16 cellular contexts compared by ENCODE assay signal in the genomic region with DNA sequence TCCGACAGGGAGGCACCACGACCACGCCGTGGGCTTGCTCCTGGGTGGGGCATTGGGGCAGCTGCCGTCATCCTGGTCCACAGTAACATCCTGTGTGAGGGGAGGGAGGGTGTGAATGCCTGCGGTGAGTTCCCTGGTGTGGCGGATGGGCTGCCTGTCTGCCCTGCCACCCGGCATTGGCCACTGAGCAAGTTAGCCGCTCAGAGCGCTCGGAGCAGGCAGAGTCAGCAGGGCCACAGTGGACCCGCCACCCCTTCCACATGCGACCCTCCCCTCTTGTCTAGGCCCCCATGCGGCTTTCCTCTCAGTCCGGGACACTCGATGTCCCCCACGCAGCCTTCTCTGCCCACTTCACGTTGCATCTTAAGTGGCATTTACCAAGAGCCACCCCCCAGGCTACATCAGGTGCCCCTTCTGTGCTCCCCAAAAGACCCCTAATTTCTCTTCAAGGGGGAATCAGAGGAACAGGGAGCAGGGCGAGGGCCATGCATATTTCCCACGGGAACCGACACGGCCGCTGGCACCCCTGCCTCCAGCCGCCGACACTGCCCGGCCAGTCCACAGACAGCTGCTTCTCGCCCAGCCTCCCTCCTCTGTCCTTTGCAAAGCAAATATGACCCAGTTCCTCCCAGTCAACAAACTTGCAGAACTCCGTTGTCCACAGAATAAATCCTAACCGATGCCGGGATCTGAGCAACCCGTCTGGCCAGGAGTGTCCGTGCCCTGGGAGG.
DNase-seq lines count a peak whose midpoint lies in the region; ATAC-seq and TF ChIP-seq lines count a peak whose summit lies in the region.
"Had no signal": no experiment of that assay in that cellular context is flagged by ENCODE, and none has a peak within 500 bp of the region (broad histone marks: within the 10 kb centered on the region; RNA-seq: fewer than 3 reads in every experiment).

No MANE protein-coding gene starts in this region.

- no peak overlapping the region for H3K4me3 Mint-ChIP-seq in activated CD8-positive, alpha-beta memory T cell treated with anti-CD3 and anti-CD28 coated beads, Interleukin-2, amount 10 ng/mL, durations not matched to agents 7 days and 5 days
- peak overlapping the region; percentile 8 to 61 for H3K4me3 Mint-ChIP-seq in effector memory CD8-positive, alpha-beta T cell
- peak overlapping the region; percentile 35 for H3K4me3 Mint-ChIP-seq in natural killer cell treated with Interleukin-12 subunit alpha and Interleukin-12 subunit beta and Interleukin-15 and Interleukin-18, amount 100 ng/mL, for 72 hours
- H3K4me3 Mint-ChIP-seq in type B pancreatic cell: no peak overlapping the region
- H3K4me3 Mint-ChIP-seq in activated CD4-positive, alpha-beta T cell treated with anti-CD3 and anti-CD28 coated beads, Interleukin-2, amount 10 ng/mL, durations not matched to agents 7 days and 5 days: no peak overlapping the region
- H3K4me3 Mint-ChIP-seq in activated T-cell treated with anti-CD3 and anti-CD28 coated beads, Interleukin-2, amount 50 U/mL, for 4 hours: no peak overlapping the region

- DNase-seq in activated CD8-positive, alpha-beta memory T cell treated with anti-CD3 and anti-CD28 coated beads for 24 hours: peak; percentile 30
- DNase-seq in activated CD8-positive, alpha-beta memory T cell treated with anti-CD3 and anti-CD28 coated beads, Interleukin-2, amount 10 ng/mL, durations not matched to agents 7 days and 5 days: no peak
- DNase-seq in effector memory CD8-positive, alpha-beta T cell: no peak
- no peak for DNase-seq in natural killer cell treated with Interleukin-12 subunit alpha and Interleukin-12 subunit beta and Interleukin-15 and Interleukin-18, amount 100 ng/mL, for 72 hours (ENCODE audit: low spot score)
- DNase-seq in type B pancreatic cell (ENCODE audit: extremely low spot score, unreplicated experiment) (peak; percentile 51), T-helper 2 cell (no peak)
- no peak for DNase-seq in activated CD4-positive, alpha-beta T cell treated with anti-CD3 and anti-CD28 coated beads, Interleukin-2, amount 10 ng/mL, durations not matched to agents 7 days and 5 days
- DNase-seq in activated T-cell treated with anti-CD3 and anti-CD28 coated beads, Interleukin-2, amount 50 U/mL, for 4 hours: no peak
- DNase-seq: BE2C; CD8-positive, alpha-beta memory T cell; DMS79; KBM-7; NCI-H1436 treated with DMSO at 0.1 percent for 48 hours; NCI-H2081; NCI-H524 had no signal

- ATAC-seq in activated CD8-positive, alpha-beta memory T cell treated with anti-CD3 and anti-CD28 coated beads, Interleukin-2, amount 10 ng/mL, durations not matched to agents 7 days and 5 days: no peak
- no peak for ATAC-seq in effector memory CD8-positive, alpha-beta T cell (replicated peaks)
- peak in 1 of 2 donors; percentile 41 for ATAC-seq in natural killer cell treated with Interleukin-12 subunit alpha and Interleukin-12 subunit beta and Interleukin-15 and Interleukin-18, amount 100 ng/mL, for 72 hours
- ATAC-seq in activated T-cell treated with anti-CD3 and anti-CD28 coated beads, Interleukin-2, amount 50 U/mL, for 4 hours: no peak
- ATAC-seq: Panc1 had no signal

- peaks cover 5% of the 10 kb centered on the region for H3K27me3 Mint-ChIP-seq in activated CD8-positive, alpha-beta memory T cell treated with anti-CD3 and anti-CD28 coated beads, Interleukin-2, amount 10 ng/mL, durations not matched to agents 7 days and 5 days
- H3K27me3 Mint-ChIP-seq in effector memory CD8-positive, alpha-beta T cell: peaks cover 15 to 38% of the 10 kb centered on the region in 2 donors
- H3K27me3 Mint-ChIP-seq in natural killer cell treated with Interleukin-12 subunit alpha and Interleukin-12 subunit beta and Interleukin-15 and Interleukin-18, amount 100 ng/mL, for 72 hours: peaks cover 33 to 41% of the 10 kb centered on the region in 2 donors
- H3K27me3 Mint-ChIP-seq in type B pancreatic cell: peaks cover 44% of the 10 kb centered on the region
- H3K27me3 Mint-ChIP-seq in activated CD4-positive, alpha-beta T cell treated with anti-CD3 and anti-CD28 coated beads, Interleukin-2, amount 10 ng/mL, durations not matched to agents 7 days and 5 days: peaks cover 4% of the 10 kb centered on the region
- peaks cover 8% of the 10 kb centered on the region for H3K27me3 Mint-ChIP-seq in activated T-cell treated with anti-CD3 and anti-CD28 coated beads, Interleukin-2, amount 50 U/mL, for 4 hours (ENCODE audit: low read depth)

- TF ChIP-seq CTCF in type B pancreatic cell (conservative IDR thresholded peaks at IDR 0.05): no peak

- H3K27ac Mint-ChIP-seq in activated CD8-positive, alpha-beta memory T cell treated with anti-CD3 and anti-CD28 coated beads, Interleukin-2, amount 10 ng/mL, durations not matched to agents 7 days and 5 days: no peak overlapping the region
- H3K27ac Mint-ChIP-seq in effector memory CD8-positive, alpha-beta T cell: no peak overlapping the region
- no peak overlapping the region for H3K27ac Mint-ChIP-seq in natural killer cell treated with Interleukin-12 subunit alpha and Interleukin-12 subunit beta and Interleukin-15 and Interleukin-18, amount 100 ng/mL, for 72 hours
- H3K27ac Mint-ChIP-seq in type B pancreatic cell: no peak overlapping the region
- no peak overlapping the region for H3K27ac Mint-ChIP-seq in activated CD4-positive, alpha-beta T cell treated with anti-CD3 and anti-CD28 coated beads, Interleukin-2, amount 10 ng/mL, durations not matched to agents 7 days and 5 days

- H3K36me3 Mint-ChIP-seq in activated CD8-positive, alpha-beta memory T cell treated with anti-CD3 and anti-CD28 coated beads, Interleukin-2, amount 10 ng/mL, durations not matched to agents 7 days and 5 days: no peaks in the 10 kb centered on the region
- H3K36me3 Mint-ChIP-seq in effector memory CD8-positive, alpha-beta T cell (ENCODE audit: insufficient read depth): peaks cover 3% of the 10 kb centered on the region
- no peaks in the 10 kb centered on the region for H3K36me3 Mint-ChIP-seq in natural killer cell treated with Interleukin-12 subunit alpha and Interleukin-12 subunit beta and Interleukin-15 and Interleukin-18, amount 100 ng/mL, for 72 hours
- no peaks in the 10 kb centered on the region for H3K36me3 Mint-ChIP-seq in type B pancreatic cell
- H3K36me3 Mint-ChIP-seq in activated CD4-positive, alpha-beta T cell treated with anti-CD3 and anti-CD28 coated beads, Interleukin-2, amount 10 ng/mL, durations not matched to agents 7 days and 5 days (ENCODE audit: low read depth): no peaks in the 10 kb centered on the region
- H3K36me3 Mint-ChIP-seq in activated T-cell treated with anti-CD3 and anti-CD28 coated beads, Interleukin-2, amount 50 U/mL, for 4 hours (ENCODE audit: insufficient read depth): no peaks in the 10 kb centered on the region
- H3K36me3 Mint-ChIP-seq: CD8-positive, alpha-beta memory T cell had no signal

- CTCF ChIA-PET in activated CD8-positive, alpha-beta memory T cell treated with anti-CD3 and anti-CD28 coated beads, Interleukin-2, amount 10 ng/mL, durations not matched to agents 7 days and 5 days (lab: Charles Lee): no interaction called here
- CTCF ChIA-PET in activated CD4-positive, alpha-beta T cell treated with anti-CD3 and anti-CD28 coated beads, Interleukin-2, amount 10 ng/mL, durations not matched to agents 7 days and 5 days (lab: Charles Lee): no interaction called here

- no peaks in the 10 kb centered on the region for H3K9me3 Mint-ChIP-seq in activated CD8-positive, alpha-beta memory T cell treated with anti-CD3 and anti-CD28 coated beads, Interleukin-2, amount 10 ng/mL, durations not matched to agents 7 days and 5 days (ENCODE audit: low read depth)
- no peaks in the 10 kb centered on the region for H3K9me3 Mint-ChIP-seq in effector memory CD8-positive, alpha-beta T cell
- no peaks in the 10 kb centered on the region for H3K9me3 Mint-ChIP-seq in natural killer cell treated with Interleukin-12 subunit alpha and Interleukin-12 subunit beta and Interleukin-15 and Interleukin-18, amount 100 ng/mL, for 72 hours
- no peaks in the 10 kb centered on the region for H3K9me3 Mint-ChIP-seq in type B pancreatic cell
- H3K9me3 Mint-ChIP-seq in activated CD4-positive, alpha-beta T cell treated with anti-CD3 and anti-CD28 coated beads, Interleukin-2, amount 10 ng/mL, durations not matched to agents 7 days and 5 days: no peaks in the 10 kb centered on the region
- H3K9me3 Mint-ChIP-seq in activated T-cell treated with anti-CD3 and anti-CD28 coated beads, Interleukin-2, amount 50 U/mL, for 4 hours: no peaks in the 10 kb centered on the region
- H3K9me3 Mint-ChIP-seq: CD8-positive, alpha-beta memory T cell had no signal

- POLR2A ChIA-PET in activated CD4-positive, alpha-beta T cell treated with anti-CD3 and anti-CD28 coated beads, Interleukin-2, amount 10 ng/mL, durations not matched to agents 7 days and 5 days (lab: Charles Lee): no interaction called here

- H3K4me1 Mint-ChIP-seq in activated CD8-positive, alpha-beta memory T cell treated with anti-CD3 and anti-CD28 coated beads, Interleukin-2, amount 10 ng/mL, durations not matched to agents 7 days and 5 days: peaks cover 7% of the 10 kb centered on the region
- peaks cover 29 to 54% of the 10 kb centered on the region in 2 donors for H3K4me1 Mint-ChIP-seq in effector memory CD8-positive, alpha-beta T cell (ENCODE audit: low read depth in 2 of 2)
- H3K4me1 Mint-ChIP-seq in natural killer cell treated with Interleukin-12 subunit alpha and Interleukin-12 subunit beta and Interleukin-15 and Interleukin-18, amount 100 ng/mL, for 72 hours (ENCODE audit: low read depth in 2 of 2): peaks cover 42 to 51% of the 10 kb centered on the region in 2 donors
- peaks cover 11% of the 10 kb centered on the region for H3K4me1 Mint-ChIP-seq in type B pancreatic cell (ENCODE audit: unreplicated experiment)
- peaks cover 11% of the 10 kb centered on the region for H3K4me1 Mint-ChIP-seq in activated CD4-positive, alpha-beta T cell treated with anti-CD3 and anti-CD28 coated beads, Interleukin-2, amount 10 ng/mL, durations not matched to agents 7 days and 5 days
- peaks cover 7% of the 10 kb centered on the region for H3K4me1 Mint-ChIP-seq in activated T-cell treated with anti-CD3 and anti-CD28 coated beads, Interleukin-2, amount 50 U/mL, for 4 hours (ENCODE audit: low read depth)

Comparison
In these comparisons a context has a peak if more than half of its experiments do, and no peak if none do; other contexts are left out.
1. DNase-seq: peak in activated CD8-positive, alpha-beta memory T cell treated with anti-CD3 and anti-CD28 coated beads for 24 hours (single experiment) and type B pancreatic cell (single experiment); none in activated CD8-positive, alpha-beta memory T cell treated with anti-CD3 and anti-CD28 coated beads, Interleukin-2, amount 10 ng/mL, durations not matched to agents 7 days and 5 days (single experiment), effector memory CD8-positive, alpha-beta T cell (0 of 3), natural killer cell treated with Interleukin-12 subunit alpha and Interleukin-12 subunit beta and Interleukin-15 and Interleukin-18, amount 100 ng/mL, for 72 hours (single experiment), activated CD4-positive, alpha-beta T cell treated with anti-CD3 and anti-CD28 coated beads, Interleukin-2, amount 10 ng/mL, durations not matched to agents 7 days and 5 days (single experiment), T-helper 2 cell (0 of 5) and activated T-cell treated with anti-CD3 and anti-CD28 coated beads, Interleukin-2, amount 50 U/mL, for 4 hours (single experiment).
2. H3K4me3 Mint-ChIP-seq: peak in effector memory CD8-positive, alpha-beta T cell (2 of 2) and natural killer cell treated with Interleukin-12 subunit alpha and Interleukin-12 subunit beta and Interleukin-15 and Interleukin-18, amount 100 ng/mL, for 72 hours (single experiment); none in activated CD8-positive, alpha-beta memory T cell treated with anti-CD3 and anti-CD28 coated beads, Interleukin-2, amount 10 ng/mL, durations not matched to agents 7 days and 5 days (single experiment), type B pancreatic cell (single experiment), activated CD4-positive, alpha-beta T cell treated with anti-CD3 and anti-CD28 coated beads, Interleukin-2, amount 10 ng/mL, durations not matched to agents 7 days and 5 days (single experiment) and activated T-cell treated with anti-CD3 and anti-CD28 coated beads, Interleukin-2, amount 50 U/mL, for 4 hours (single experiment).